ENCODE assay signal across 8 cellular contexts in the genomic region with DNA sequence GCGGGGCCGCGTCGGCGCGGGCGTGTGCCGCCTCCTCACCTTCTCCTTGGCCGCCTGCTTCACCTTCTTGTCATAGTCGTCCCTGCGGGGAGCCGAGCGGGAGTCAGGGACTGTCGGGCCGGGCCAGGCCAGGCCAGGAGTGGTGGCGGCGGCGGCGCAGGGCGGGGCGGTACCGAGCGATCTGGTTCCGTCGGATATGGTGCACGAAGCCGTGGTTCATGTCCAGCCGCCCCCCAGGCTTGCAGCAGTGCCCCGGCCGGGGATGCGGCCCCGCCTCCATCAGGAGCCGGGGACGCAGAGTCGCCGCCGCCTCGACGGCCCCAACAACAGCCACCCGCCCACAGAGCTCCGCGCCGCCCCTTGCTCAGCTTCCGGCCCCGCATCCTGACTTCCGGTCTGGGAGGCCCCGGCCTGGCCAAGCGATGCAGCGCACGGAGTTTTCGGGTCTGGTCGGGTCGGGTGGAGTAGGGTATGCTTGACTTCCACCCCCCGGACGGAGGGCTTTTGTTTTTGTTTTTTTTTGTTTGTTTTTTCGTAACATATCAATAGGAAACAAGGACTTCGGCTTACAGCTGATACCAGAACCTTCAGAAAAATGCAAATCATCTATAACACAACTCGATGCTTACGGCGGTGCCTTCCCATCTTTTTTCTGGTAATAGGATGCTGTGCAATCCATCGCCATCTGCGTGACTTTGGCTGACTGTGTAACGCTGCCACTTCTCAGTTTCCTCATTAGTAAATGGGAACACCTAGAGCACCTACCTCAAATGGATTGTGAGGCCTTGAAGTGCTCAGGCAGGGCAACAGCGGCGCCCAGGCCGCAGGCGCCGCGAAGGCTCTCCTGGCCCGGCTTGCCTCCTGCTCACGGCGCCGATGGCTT. TPM values are rescaled to one million over a fixed set of nuclear protein-coding genes. Genes with fewer than 3 reads are reported as not detected.
DNase-seq lines count a peak whose midpoint lies in the region; ATAC-seq and TF ChIP-seq lines count a peak whose summit lies in the region.

TSS of gene C2orf68 (minus strand) at position 362 of the 883 bp plus-strand sequence. CDS start at position 280, 82 bp downstream.

- CTCF ChIA-PET in activated naive CD4-positive, alpha-beta T cell treated with anti-CD3 and anti-CD28 coated beads, Interleukin-2, amount 10 ng/mL, durations not matched to agents 7 days and 5 days (lab: Charles Lee) = interaction anchor here (1.7 kb wide), 1 partner anchor 9 kb away, joined by 5 read pairs; the partner anchor contains the start of gene TMEM150A

- H3K27ac Mint-ChIP-seq in activated naive CD4-positive, alpha-beta T cell treated with anti-CD3 and anti-CD28 coated beads, Interleukin-2, amount 10 ng/mL, durations not matched to agents 7 days and 5 days = peak within 1 kb of the TSS; percentile 88

- peaks cover 26% of the 10 kb centered on the region for H3K36me3 Mint-ChIP-seq in activated naive CD4-positive, alpha-beta T cell treated with anti-CD3 and anti-CD28 coated beads, Interleukin-2, amount 10 ng/mL, durations not matched to agents 7 days and 5 days

- peak; percentile 87 for ATAC-seq in SK-N-SH treated with all-trans-retinoic acid at 6 μM for 48 hours

- no peaks in the 10 kb centered on the region for H3K27me3 Mint-ChIP-seq in activated naive CD4-positive, alpha-beta T cell treated with anti-CD3 and anti-CD28 coated beads, Interleukin-2, amount 10 ng/mL, durations not matched to agents 7 days and 5 days

- DNase-seq in GM04503 (ENCODE audit: low read depth) (peak; percentile 49), HAP-1 (ENCODE audit: low spot score in 2 of 2) (peak; percentile 84 to 95), MM.1S (peak; percentile 91), germinal center (ENCODE audit: low spot score) (peak; percentile 90), occipital lobe (lab: John Stamatoyannopoulos, UW) (peak; percentile 83), suprapubic skin (ENCODE audit: low spot score in 2 of 2) (peak; percentile 95 to 97)
- DNase-seq in activated naive CD4-positive, alpha-beta T cell treated with anti-CD3 and anti-CD28 coated beads, Interleukin-2, amount 10 ng/mL, durations not matched to agents 7 days and 5 days = peak; percentile 92

- H3K36me3 ChIP-seq in HAP-1 (replicated peaks) = peaks cover 27% of the 10 kb centered on the region
- H3K36me3 ChIP-seq in MM.1S (replicated peaks; ENCODE audit: insufficient read depth, low read length) = no peaks in the 10 kb centered on the region; the same call in 1 of the 2 replicates
- peaks cover 23% of the 10 kb centered on the region for H3K36me3 ChIP-seq in suprapubic skin

- peak within 1 kb of the TSS; percentile 90 for H2AFZ ChIP-seq in MM.1S (ENCODE audit: low read length)

- H3K4me2 ChIP-seq in MM.1S (ENCODE audit: low read depth, low read length) = peak within 1 kb of the TSS; percentile 92

- H3K9me3 ChIP-seq in HAP-1 (no peaks in the 10 kb centered on the region; the same call in 1 of the 2 replicates), MM.1S (replicated peaks; ENCODE audit: insufficient read depth, low read length) (no peaks in the 10 kb centered on the region), suprapubic skin (no peaks in the 10 kb centered on the region)

- no peaks in the 10 kb centered on the region for H4K20me1 ChIP-seq in MM.1S (ENCODE audit: insufficient read depth, low read length)

- peak in 1 of 2 donors; percentile 48 for TF ChIP-seq POLR2A in suprapubic skin (IDR thresholded peaks at IDR 0.05)

- in situ Hi-C loops in HAP-1 (cut with MboI; ENCODE audit: low sequenced_read_pairs) = loop anchor here (10.0 kb wide), 1 partner anchor 177 kb away; no protein-coding TSS in a partner anchor

- H3K4me1 Mint-ChIP-seq in activated naive CD4-positive, alpha-beta T cell treated with anti-CD3 and anti-CD28 coated beads, Interleukin-2, amount 10 ng/mL, durations not matched to agents 7 days and 5 days = peaks cover 35% of the 10 kb centered on the region

- peak within 1 kb of the TSS; percentile 24; the same call in 1 of the 2 replicates for H3K27ac ChIP-seq in MM.1S (ENCODE audit: low read length)
- peak within 1 kb of the TSS; percentile 94 for H3K27ac ChIP-seq in suprapubic skin

- H3K9ac ChIP-seq in MM.1S (ENCODE audit: low read length) = peak within 1 kb of the TSS; percentile 73

- no peaks in the 10 kb centered on the region for H3K9me3 Mint-ChIP-seq in activated naive CD4-positive, alpha-beta T cell treated with anti-CD3 and anti-CD28 coated beads, Interleukin-2, amount 10 ng/mL, durations not matched to agents 7 days and 5 days

- peaks cover 4% of the 10 kb centered on the region; the same call in 1 of the 2 replicates for H3F3A ChIP-seq in MM.1S (ENCODE audit: insufficient read depth, low read length)

- H3K9me2 ChIP-seq in MM.1S (replicated peaks; ENCODE audit: insufficient read depth, low read length) = no peaks in the 10 kb centered on the region

- no peaks in the 10 kb centered on the region for H3K27me3 ChIP-seq in HAP-1 (ENCODE audit: low read depth)
- H3K27me3 ChIP-seq in MM.1S (replicated peaks; ENCODE audit: insufficient read depth, low read length) = no peaks in the 10 kb centered on the region
- H3K27me3 ChIP-seq in suprapubic skin = no peaks in the 10 kb centered on the region

- H3K4me3 Mint-ChIP-seq in activated naive CD4-positive, alpha-beta T cell treated with anti-CD3 and anti-CD28 coated beads, Interleukin-2, amount 10 ng/mL, durations not matched to agents 7 days and 5 days = peak within 1 kb of the TSS; percentile 86

- peak within 1 kb of the TSS; percentile 86 for H3K4me3 ChIP-seq in HAP-1
- H3K4me3 ChIP-seq in MM.1S (ENCODE audit: low read length) = peak within 1 kb of the TSS; percentile 89
- H3K4me3 ChIP-seq in suprapubic skin = peak within 1 kb of the TSS; percentile 92

- H3K4me1 ChIP-seq in HAP-1 = peaks cover 11% of the 10 kb centered on the region
- 0 out of 2 replicates have a peak, but pooled peaks cover under 1% of the 10 kb centered on the region for H3K4me1 ChIP-seq in MM.1S (ENCODE audit: low read length)
- peaks cover 44% of the 10 kb centered on the region for H3K4me1 ChIP-seq in suprapubic skin

- no peak for TF ChIP-seq EP300 in suprapubic skin (IDR thresholded peaks at IDR 0.05)

- peaks cover 25% of the 10 kb centered on the region for H3K79me2 ChIP-seq in MM.1S (ENCODE audit: low read length)

- 9% methylated on average over 47 of the region's 73 CpGs for WGBS in suprapubic skin

- TF ChIP-seq CTCF in MM.1S (IDR thresholded peaks at IDR 0.05; ENCODE audit: low read length) (no peak), suprapubic skin (IDR thresholded peaks at IDR 0.05) (no peak)

TF ChIP-seq in SK-N-SH treated with all-trans-retinoic acid at 6 μM for 48 hours, 23 proteins besides CTCF, POLR2A, EP300 and RAD21:
- no peak for TF ChIP-seq CSRNP3 (CRISPR knock-in tag; IDR thresholded peaks at IDR 0.05)
- no peak for TF ChIP-seq ZC3H10 (CRISPR knock-in tag; IDR thresholded peaks at IDR 0.05)
- TF ChIP-seq CSDC2 (CRISPR knock-in tag; IDR thresholded peaks at IDR 0.05) = 0 out of 2 replicates have a peak, but pooled peaks have one; percentile 6
TF ChIP-seq in SK-N-SH treated with all-trans-retinoic acid at 6 μM for 48 hours: peak in this region for 1.

RNA-seq across cellular contexts. Expression of gene C2orf68, which starts in this region (rescaled TPM):
- total RNA-seq in occipital lobe (27.8 TPM), suprapubic skin (10 to 100 TPM; 15.8 to 28.1 (median 18.3) TPM)

Comparison
In these comparisons a context has a peak if more than half of its experiments do, and no peak if none do; other contexts are left out.
1. Peak in every context shown above with its lines: DNase-seq, ATAC-seq, H3K4me3 ChIP-seq and H3K27ac ChIP-seq.